ENCODE assay signal across 1 cellular context in the genomic region with DNA sequence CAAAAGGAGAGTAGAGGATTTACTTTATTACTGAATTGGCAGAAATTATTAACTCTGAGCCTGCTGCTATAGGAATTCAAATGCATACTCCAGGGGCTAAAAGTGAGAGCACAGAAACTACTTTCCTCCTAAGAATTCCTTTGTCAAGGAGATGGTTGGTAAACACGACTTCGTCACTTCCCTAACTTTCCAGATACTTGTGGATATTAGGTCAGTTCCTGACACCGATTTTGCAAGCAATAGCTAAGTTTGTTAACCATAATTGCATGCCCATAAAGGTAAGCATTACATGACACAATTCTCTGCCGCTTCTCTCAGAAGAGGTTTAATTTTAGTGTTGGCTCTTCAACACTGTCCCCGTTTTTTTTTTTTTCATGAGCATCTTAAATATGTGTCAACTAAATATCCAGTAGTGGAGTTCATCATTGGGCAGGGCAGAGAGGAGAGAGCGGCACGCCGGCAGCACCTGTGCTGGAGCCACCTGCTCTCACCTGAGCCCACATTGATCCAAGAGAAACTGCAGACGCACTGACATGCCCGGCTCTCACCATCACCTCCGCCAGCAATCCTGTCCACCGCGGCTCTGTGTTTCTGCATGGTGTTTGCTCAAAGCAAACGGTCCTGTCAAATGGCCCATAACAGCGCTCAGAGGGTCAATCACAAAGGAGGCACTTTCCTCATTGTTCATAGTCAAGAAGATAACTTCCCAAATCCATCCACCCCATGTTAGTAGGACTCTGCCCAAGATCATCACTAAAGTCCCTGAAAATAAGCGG.
TF ChIP-seq lines count a peak whose summit lies in the region.

No MANE protein-coding gene starts in this region.

TF ChIP-seq in K562, 482 proteins besides CTCF, POLR2A, EP300 and RAD21:
- TF ChIP-seq RBFOX2 (IDR thresholded peaks at IDR 0.05; ENCODE audit: low read depth, low read length), result 0 out of 2 replicates have a peak, but pooled peaks have one; percentile 28
- no peak for TF ChIP-seq SMARCB1 (IDR thresholded peaks at IDR 0.05; ENCODE audit: insufficient read length, low read depth)
